1 cellular context compared by ENCODE assay signal in genomic region chr1:214831956-214832355, GRCh38.
TF ChIP-seq lines count a peak whose summit lies in the region.

No MANE protein-coding gene starts in this region.

TF ChIP-seq in HEK293, 187 proteins besides CTCF, POLR2A, EP300 and RAD21:
- TF ChIP-seq ZBTB44 (tag by site-specific recombination; IDR thresholded peaks at IDR 0.05) = no peak
- TF ChIP-seq ZNF2 (tag by site-specific recombination; IDR thresholded peaks at IDR 0.05) = no peak
- no peak for TF ChIP-seq ZNF561 (tag by site-specific recombination; IDR thresholded peaks at IDR 0.05; ENCODE audit: borderline replicate concordance)
- peak; percentile 37; the same call in 1 of the 2 replicates for TF ChIP-seq ZNF623 (tag by site-specific recombination; IDR thresholded peaks at IDR 0.05)
- TF ChIP-seq ZNF580 (tag by site-specific recombination; IDR thresholded peaks at IDR 0.05) = no peak
